ENCODE assay signal across 24 cellular contexts in genomic region chr13:67943116-67943515, GRCh38.
"Had no signal": no experiment of that assay in that cellular context is flagged by ENCODE, and none has a peak within 500 bp of the region (broad histone marks: within the 10 kb centered on the region; RNA-seq: fewer than 3 reads in every experiment).

No MANE protein-coding gene starts in this region.

- H3K27ac Mint-ChIP-seq: naive thymus-derived CD4-positive, alpha-beta T cell; nephron progenitor cell; stimulated activated memory B cell treated with anti-CD40 and anti-IgM and Interleukin-4, amounts not matched to agents 10 μg/mL and 1 μg/mL and 100 μg/mL, for 72 hours; stimulated activated naive CD8-positive, alpha-beta T cell treated with anti-CD3 and anti-CD28 coated beads, Interleukin-15, Interleukin-2, amounts not matched to agents 100 ng/mL and 50 ng/mL, for 24 hours had no signal

- H3K36me3 ChIP-seq: heart left ventricle, left ventricle myocardium inferior, lower lobe of right lung, neutrophil, spleen, tibial nerve had no signal

- H3K4me1 ChIP-seq: heart left ventricle, left ventricle myocardium inferior, lower lobe of right lung, psoas muscle, spleen, testis, tibial nerve had no signal

- H3K4me3 ChIP-seq: heart left ventricle, left ventricle myocardium inferior, lower lobe of right lung, psoas muscle, spleen, testis, tibial nerve had no signal

- H3K27me3 Mint-ChIP-seq: central memory CD8-positive, alpha-beta T cell; naive thymus-derived CD4-positive, alpha-beta T cell; stimulated activated memory B cell treated with anti-CD40 and anti-IgM and Interleukin-4, amounts not matched to agents 10 μg/mL and 1 μg/mL and 100 μg/mL, for 72 hours; stimulated activated naive CD8-positive, alpha-beta T cell treated with anti-CD3 and anti-CD28 coated beads, Interleukin-15, Interleukin-2, amounts not matched to agents 100 ng/mL and 50 ng/mL, for 24 hours had no signal

- H3K9me3 ChIP-seq: left ventricle myocardium inferior, lower lobe of right lung, neutrophil, psoas muscle, testis, tibial nerve had no signal

- ATAC-seq: esophagus mucosa; heart left ventricle; left cardiac atrium; lower lobe of right lung; naive thymus-derived CD4-positive, alpha-beta T cell; psoas muscle; sciatic nerve; stimulated activated memory B cell treated with anti-CD40 and anti-IgM and Interleukin-4, amounts not matched to agents 10 μg/mL and 1 μg/mL and 100 μg/mL, for 72 hours had no signal

- FAIRE-seq: endometrium, kidney had no signal

- H3K4me1 Mint-ChIP-seq: central memory CD8-positive, alpha-beta T cell; naive thymus-derived CD4-positive, alpha-beta T cell; nephron progenitor cell; stimulated activated memory B cell treated with anti-CD40 and anti-IgM and Interleukin-4, amounts not matched to agents 10 μg/mL and 1 μg/mL and 100 μg/mL, for 72 hours had no signal

- H3K36me3 Mint-ChIP-seq: naive thymus-derived CD4-positive, alpha-beta T cell; stimulated activated memory B cell treated with anti-CD40 and anti-IgM and Interleukin-4, amounts not matched to agents 10 μg/mL and 1 μg/mL and 100 μg/mL, for 72 hours had no signal

- H3K27me3 ChIP-seq: heart left ventricle, neutrophil, spleen, testis, tibial nerve had no signal

- H3K27ac ChIP-seq: heart left ventricle, left ventricle myocardium inferior, lower lobe of right lung, neutrophil, psoas muscle, spleen, testis, tibial nerve had no signal

- H3K9me3 Mint-ChIP-seq: nephron progenitor cell had no signal

- DNase-seq: effector memory CD4-positive, alpha-beta T cell; foreskin melanocyte; heart left ventricle; kidney; left cardiac atrium; left ventricle myocardium inferior; lower lobe of right lung; mesenchymal stem cell; naive thymus-derived CD4-positive, alpha-beta T cell; nephron progenitor cell; psoas muscle; spleen; stimulated activated CD4-positive, alpha-beta T cell treated with anti-CD3 and anti-CD28 coated beads, Interleukin-15, amount 100 ng/mL, for 24 hours; stimulated activated CD4-positive, alpha-beta T cell treated with anti-CD3 and anti-CD28 coated beads, Interleukin-1b, Interleukin-23, amount 100 ng/mL, for 48 hours; stimulated activated CD4-positive, alpha-beta T cell treated with anti-CD3 and anti-CD28 coated beads, Interleukin-4, amount 100 ng/mL, for 24 hours; testis had no signal

- H3K4me3 Mint-ChIP-seq: central memory CD8-positive, alpha-beta T cell; naive thymus-derived CD4-positive, alpha-beta T cell; nephron progenitor cell; stimulated activated memory B cell treated with anti-CD40 and anti-IgM and Interleukin-4, amounts not matched to agents 10 μg/mL and 1 μg/mL and 100 μg/mL, for 72 hours; stimulated activated naive CD8-positive, alpha-beta T cell treated with anti-CD3 and anti-CD28 coated beads, Interleukin-15, Interleukin-2, amounts not matched to agents 100 ng/mL and 50 ng/mL, for 24 hours had no signal
